8 cellular contexts compared by ENCODE assay signal in genomic region chr3:122356402-122356801, GRCh38. TPM values are rescaled to one million over a fixed set of nuclear protein-coding genes. Genes with fewer than 3 reads are reported as not detected.
DNase-seq lines count a peak whose midpoint lies in the region; ATAC-seq lines count a peak whose summit lies in the region.

No MANE protein-coding gene starts in this region.

- ATAC-seq in left colon, result peak; percentile 76
- ATAC-seq in GM21717 (IDR thresholded peaks at IDR 0.05; ENCODE audit: unreplicated experiment), result no peak

- H3K9me3 Mint-ChIP-seq in activated naive CD4-positive, alpha-beta T cell treated with anti-CD3 and anti-CD28 coated beads, Interleukin-2, amount 10 ng/mL, durations not matched to agents 7 days and 5 days, result no peaks in the 10 kb centered on the region

- peaks cover 9% of the 10 kb centered on the region for H3K4me1 Mint-ChIP-seq in activated naive CD4-positive, alpha-beta T cell treated with anti-CD3 and anti-CD28 coated beads, Interleukin-2, amount 10 ng/mL, durations not matched to agents 7 days and 5 days

- DNase-seq in stimulated activated CD4-positive, alpha-beta T cell treated with anti-CD3 and anti-CD28 coated beads, Interleukin-4, amount 100 ng/mL, for 24 hours, result peak; percentile 14
- DNase-seq in stimulated activated CD4-positive, alpha-beta T cell treated with anti-CD3 and anti-CD28 coated beads, Interleukin-4, amount 100 ng/mL, for 4 hours, result no peak
- DNase-seq in NCI-H1092 (lab: John Stamatoyannopoulos, UW) (peak; percentile 23), left colon (peak; percentile 61 to 78), epidermal melanocyte (ENCODE audit: insufficient read length, low spot score) (no peak)
- peak; percentile 58 for DNase-seq in activated naive CD4-positive, alpha-beta T cell treated with anti-CD3 and anti-CD28 coated beads, Interleukin-2, amount 10 ng/mL, durations not matched to agents 7 days and 5 days
- DNase-seq in effector CD4-positive, alpha-beta T cell, result no peak

- H3K36me3 Mint-ChIP-seq in activated naive CD4-positive, alpha-beta T cell treated with anti-CD3 and anti-CD28 coated beads, Interleukin-2, amount 10 ng/mL, durations not matched to agents 7 days and 5 days, result peaks cover 7% of the 10 kb centered on the region

- no peaks in the 10 kb centered on the region for H3K27me3 Mint-ChIP-seq in activated naive CD4-positive, alpha-beta T cell treated with anti-CD3 and anti-CD28 coated beads, Interleukin-2, amount 10 ng/mL, durations not matched to agents 7 days and 5 days

- H3K4me3 Mint-ChIP-seq in activated naive CD4-positive, alpha-beta T cell treated with anti-CD3 and anti-CD28 coated beads, Interleukin-2, amount 10 ng/mL, durations not matched to agents 7 days and 5 days, result no peak overlapping the region

- no peak overlapping the region for H3K27ac Mint-ChIP-seq in activated naive CD4-positive, alpha-beta T cell treated with anti-CD3 and anti-CD28 coated beads, Interleukin-2, amount 10 ng/mL, durations not matched to agents 7 days and 5 days

- intact Hi-C loops in left colon (cut with DNase I, micrococcal nuclease), result no loop called here

- CTCF ChIA-PET in activated naive CD4-positive, alpha-beta T cell treated with anti-CD3 and anti-CD28 coated beads, Interleukin-2, amount 10 ng/mL, durations not matched to agents 7 days and 5 days (lab: Charles Lee), result interaction anchor here (0.9 to 4.3 kb wide), 4 partner anchors 33 to 256 kb away, joined by 3 to 43 read pairs (median 8); no protein-coding TSS in a partner anchor

RNA-seq across cellular contexts. Expression of gene MIX23, which starts 26.6 kb away (rescaled TPM):
- 10 to 100 TPM; 30.2 to 39.9 TPM for total RNA-seq in left colon

RNA-seq across cellular contexts. Expression of gene FAM162A, which starts 27.6 kb away (rescaled TPM):
- 100 to 1,000 TPM; 207 to 212 TPM for total RNA-seq in left colon

RNA-seq across cellular contexts. Expression of gene CSTA, which starts 31.4 kb away (rescaled TPM):
- 1 to 10 TPM; 1.1 to 1.3 TPM for total RNA-seq in left colon

RNA-seq across cellular contexts. Expression of gene WDR5B, which starts 59.5 kb away (rescaled TPM):
- 1 to 10 TPM; 2.3 to 2.7 TPM for total RNA-seq in left colon

Comparison
In these comparisons a context has a peak if more than half of its experiments do, and no peak if none do; other contexts are left out.
1. DNase-seq: peak in stimulated activated CD4-positive, alpha-beta T cell treated with anti-CD3 and anti-CD28 coated beads, Interleukin-4, amount 100 ng/mL, for 24 hours (single experiment), NCI-H1092 (single experiment), activated naive CD4-positive, alpha-beta T cell treated with anti-CD3 and anti-CD28 coated beads, Interleukin-2, amount 10 ng/mL, durations not matched to agents 7 days and 5 days (single experiment) and left colon (2 of 2); none in stimulated activated CD4-positive, alpha-beta T cell treated with anti-CD3 and anti-CD28 coated beads, Interleukin-4, amount 100 ng/mL, for 4 hours (0 of 2), epidermal melanocyte (single experiment) and effector CD4-positive, alpha-beta T cell (single experiment).